In genomic region chr10:96270564-96270963, GRCh38 we compare ENCODE assay signal across 14 cellular contexts. TPM values are rescaled to one million over a fixed set of nuclear protein-coding genes. Genes with fewer than 3 reads are reported as not detected.
A peak's percentile ranks its signal among the peaks of the same experiment; 100 is the strongest.
DNase-seq lines count a peak whose midpoint lies in the region; ATAC-seq and TF ChIP-seq lines count a peak whose summit lies in the region.
"Had no signal": no experiment of that assay in that cellular context is flagged by ENCODE, and none has a peak within 500 bp of the region (broad histone marks: within the 10 kb centered on the region; RNA-seq: fewer than 3 reads in every experiment).

No MANE protein-coding gene starts in this region.

- DNase-seq in activated T-cell treated with anti-CD3 and anti-CD28 coated beads, Interleukin-2, amount 50 U/mL, for 4 hours: no peak
- DNase-seq in activated T-cell treated with anti-CD3 and anti-CD28 coated beads, Interleukin-2, amount 50 U/mL, for 48 hours: no peak
- DNase-seq in breast epithelium (ENCODE audit: low spot score in 2 of 2): no peak
- no peak for DNase-seq in upper lobe of left lung
- DNase-seq in activated T-helper 2 cell treated with anti-CD3 and anti-CD28 coated beads, Interferon-gamma antibody, Interleukin-2, Interleukin-4, amounts not matched to agents 10 μg/mL and 5 μg/mL and 100 μg/mL, durations not matched to agents 14 hours and 24 hours and 36 hours (ENCODE audit: low spot score): no peak
- no peak for DNase-seq in stimulated activated naive CD4-positive, alpha-beta T cell treated with Interleukin-2 at 50 U/mL for 16 hours (lab: John Stamatoyannopoulos, UW)
- no peak for DNase-seq in glutamatergic neuron
- DNase-seq: NCI-H526 treated with DMSO at 0.1 percent for 48 hours had no signal

- 68 to 70% methylated on average over 2 of the region's 2 CpGs for WGBS in upper lobe of left lung, 2 donors

- H3K9me3 ChIP-seq in breast epithelium: no peaks in the 10 kb centered on the region
- H3K9me3 ChIP-seq in mucosa of stomach (ENCODE audit: control insufficient read depth, low read length): no peaks in the 10 kb centered on the region
- no peaks in the 10 kb centered on the region for H3K9me3 ChIP-seq in upper lobe of left lung

- peak overlapping the region; percentile 59 to 77 for H3K27ac ChIP-seq in breast epithelium
- H3K27ac ChIP-seq in upper lobe of left lung: peak overlapping the region; percentile 64 to 83 (median 75)

- no peak for TF ChIP-seq EP300 in upper lobe of left lung (IDR thresholded peaks at IDR 0.05)

- H3K9ac ChIP-seq in mucosa of stomach (ENCODE audit: low read length): peak overlapping the region; percentile 85

- TF ChIP-seq POLR2A in breast epithelium (IDR thresholded peaks at IDR 0.05): no peak
- no peak for TF ChIP-seq POLR2A in upper lobe of left lung (IDR thresholded peaks at IDR 0.05)

- peak overlapping the region; percentile 51 for H3K4me3 Mint-ChIP-seq in activated T-cell treated with anti-CD3 and anti-CD28 coated beads, Interleukin-2, amount 50 U/mL, for 4 hours
- no peak overlapping the region for H3K4me3 Mint-ChIP-seq in activated T-helper 2 cell treated with anti-CD3 and anti-CD28 coated beads, Interferon-gamma antibody, Interleukin-2, Interleukin-4, amounts not matched to agents 10 μg/mL and 5 μg/mL and 100 μg/mL, durations not matched to agents 14 hours and 24 hours and 36 hours (ENCODE audit: low read depth)
- no peak overlapping the region for H3K4me3 Mint-ChIP-seq in glutamatergic neuron (ENCODE audit: unreplicated experiment)

- H3K27me3 ChIP-seq in breast epithelium: no peaks in the 10 kb centered on the region
- H3K27me3 ChIP-seq in mucosa of stomach (ENCODE audit: control insufficient read depth, insufficient read depth, low read length): no peaks in the 10 kb centered on the region
- H3K27me3 ChIP-seq in upper lobe of left lung: no peaks in the 10 kb centered on the region

- TF ChIP-seq CTCF in breast epithelium (IDR thresholded peaks at IDR 0.05) (no peak), upper lobe of left lung (IDR thresholded peaks at IDR 0.05) (no peak), glutamatergic neuron (IDR thresholded peaks at IDR 0.05; ENCODE audit: partially characterized antibody, unreplicated experiment) (no peak)

- H3K4me3 ChIP-seq in breast epithelium (peak overlapping the region in 2 of 3 donors; percentile 33 to 50), mucosa of stomach (ENCODE audit: low read length) (peak overlapping the region; percentile 53), upper lobe of left lung (peak overlapping the region in 3 of 4 donors; percentile 20 to 35 (median 27))

- H3K36me3 Mint-ChIP-seq in activated T-cell treated with anti-CD3 and anti-CD28 coated beads, Interleukin-2, amount 50 U/mL, for 4 hours (ENCODE audit: insufficient read depth): no peaks in the 10 kb centered on the region
- H3K36me3 Mint-ChIP-seq in activated T-helper 2 cell treated with anti-CD3 and anti-CD28 coated beads, Interferon-gamma antibody, Interleukin-2, Interleukin-4, amounts not matched to agents 10 μg/mL and 5 μg/mL and 100 μg/mL, durations not matched to agents 14 hours and 24 hours and 36 hours (ENCODE audit: low read depth): no peaks in the 10 kb centered on the region
- H3K36me3 Mint-ChIP-seq in glutamatergic neuron (ENCODE audit: unreplicated experiment): no peaks in the 10 kb centered on the region
- H3K36me3 Mint-ChIP-seq: activated naive CD4-positive, alpha-beta T cell treated with anti-CD3 and anti-CD28 coated beads, Interleukin-2, amount 50 U/mL, for 72 hours had no signal

- ATAC-seq in activated T-cell treated with anti-CD3 and anti-CD28 coated beads, Interleukin-2, amount 50 U/mL, for 4 hours: no peak
- ATAC-seq in upper lobe of left lung (ENCODE audit: low FRiP score in 2 of 2): peak in 1 of 2 donors; percentile 54
- ATAC-seq: activated naive CD4-positive, alpha-beta T cell treated with anti-CD3 and anti-CD28 coated beads, Interleukin-2, amount 50 U/mL, for 72 hours had no signal

- H3K4me1 ChIP-seq in breast epithelium (peaks cover 0 to 8% of the 10 kb centered on the region in 2 donors), mucosa of stomach (ENCODE audit: control insufficient read depth, insufficient read depth, low read length) (peaks cover 40% of the 10 kb centered on the region), upper lobe of left lung (peaks cover 7 to 28% (median 16%) of the 10 kb centered on the region in 4 donors)

- no peak overlapping the region for H3K27ac Mint-ChIP-seq in activated T-helper 2 cell treated with anti-CD3 and anti-CD28 coated beads, Interferon-gamma antibody, Interleukin-2, Interleukin-4, amounts not matched to agents 10 μg/mL and 5 μg/mL and 100 μg/mL, durations not matched to agents 14 hours and 24 hours and 36 hours
- no peak overlapping the region for H3K27ac Mint-ChIP-seq in glutamatergic neuron (ENCODE audit: unreplicated experiment)
- H3K27ac Mint-ChIP-seq: activated naive CD4-positive, alpha-beta T cell treated with anti-CD3 and anti-CD28 coated beads, Interleukin-2, amount 50 U/mL, for 72 hours had no signal

- H3K9me3 Mint-ChIP-seq in activated T-cell treated with anti-CD3 and anti-CD28 coated beads, Interleukin-2, amount 50 U/mL, for 4 hours: no peaks in the 10 kb centered on the region
- H3K9me3 Mint-ChIP-seq in activated T-helper 2 cell treated with anti-CD3 and anti-CD28 coated beads, Interferon-gamma antibody, Interleukin-2, Interleukin-4, amounts not matched to agents 10 μg/mL and 5 μg/mL and 100 μg/mL, durations not matched to agents 14 hours and 24 hours and 36 hours: no peaks in the 10 kb centered on the region
- no peaks in the 10 kb centered on the region for H3K9me3 Mint-ChIP-seq in glutamatergic neuron (ENCODE audit: unreplicated experiment)
- H3K9me3 Mint-ChIP-seq: activated naive CD4-positive, alpha-beta T cell treated with anti-CD3 and anti-CD28 coated beads, Interleukin-2, amount 50 U/mL, for 72 hours had no signal

- no peaks in the 10 kb centered on the region for H3K36me3 ChIP-seq in breast epithelium
- no peaks in the 10 kb centered on the region for H3K36me3 ChIP-seq in mucosa of stomach (ENCODE audit: control insufficient read depth, insufficient read depth, low read length)
- H3K36me3 ChIP-seq in upper lobe of left lung: no peaks in the 10 kb centered on the region

- intact Hi-C loops in breast epithelium (cut with DNase I; ENCODE audit: low total_unique reads): no loop called here
- intact Hi-C loops in activated T-helper 2 cell treated with anti-CD3 and anti-CD28 coated beads, Interferon-gamma antibody, Interleukin-2, Interleukin-4, amounts not matched to agents 10 μg/mL and 5 μg/mL and 100 μg/mL, durations not matched to agents 14 hours and 24 hours and 36 hours (cut with micrococcal nuclease): no loop called here

- peaks cover 3% of the 10 kb centered on the region for H3K4me1 Mint-ChIP-seq in activated T-cell treated with anti-CD3 and anti-CD28 coated beads, Interleukin-2, amount 50 U/mL, for 4 hours (ENCODE audit: low read depth)
- H3K4me1 Mint-ChIP-seq in activated T-helper 2 cell treated with anti-CD3 and anti-CD28 coated beads, Interferon-gamma antibody, Interleukin-2, Interleukin-4, amounts not matched to agents 10 μg/mL and 5 μg/mL and 100 μg/mL, durations not matched to agents 14 hours and 24 hours and 36 hours (ENCODE audit: low read depth): no peaks in the 10 kb centered on the region
- H3K4me1 Mint-ChIP-seq in glutamatergic neuron (ENCODE audit: low read depth, unreplicated experiment): peaks cover 6% of the 10 kb centered on the region

- peaks cover 14% of the 10 kb centered on the region for H3K27me3 Mint-ChIP-seq in activated T-cell treated with anti-CD3 and anti-CD28 coated beads, Interleukin-2, amount 50 U/mL, for 4 hours (ENCODE audit: low read depth)
- H3K27me3 Mint-ChIP-seq in activated T-helper 2 cell treated with anti-CD3 and anti-CD28 coated beads, Interferon-gamma antibody, Interleukin-2, Interleukin-4, amounts not matched to agents 10 μg/mL and 5 μg/mL and 100 μg/mL, durations not matched to agents 14 hours and 24 hours and 36 hours (ENCODE audit: low read depth): peaks cover 16% of the 10 kb centered on the region
- H3K27me3 Mint-ChIP-seq in glutamatergic neuron (ENCODE audit: unreplicated experiment): peaks cover 2% of the 10 kb centered on the region

RNA-seq across cellular contexts. Expression of gene BLNK, which starts 0.8 kb away (rescaled TPM):
- total RNA-seq in activated T-cell treated with anti-CD3 and anti-CD28 coated beads, Interleukin-2, amount 50 U/mL, for 4 hours: under 1 TPM in 2 of 3 donors, not detected in 1; 0.13 to 0.95 TPM
- total RNA-seq in breast epithelium: 10 to 100 TPM in 2 of 3 donors, 1 to 10 TPM in 1; 2.9 to 16.0 (median 13.4) TPM
- total RNA-seq in upper lobe of left lung: 10 to 100 TPM in 4 of 6 donors, 1 to 10 TPM in 2; 7.0 to 17.8 (median 10.8) TPM
- not detected in 2 replicates for total RNA-seq in activated T-helper 2 cell treated with anti-CD3 and anti-CD28 coated beads, Interferon-gamma antibody, Interleukin-2, Interleukin-4, amounts not matched to agents 10 μg/mL and 5 μg/mL and 100 μg/mL, durations not matched to agents 14 hours and 24 hours and 36 hours
- not detected for total RNA-seq in glutamatergic neuron (ENCODE audit: unreplicated experiment)
- total RNA-seq: activated CD8-positive, alpha-beta memory T cell treated with anti-CD3 and anti-CD28 coated beads for 36 hours; activated naive CD4-positive, alpha-beta T cell treated with anti-CD3 and anti-CD28 coated beads, Interleukin-2, amount 50 U/mL, for 72 hours; chondrocyte; pulmonary artery endothelial cell had no signal

RNA-seq across cellular contexts. Expression of gene DNTT, which starts 33.7 kb away (rescaled TPM):
- not detected for total RNA-seq in activated T-cell treated with anti-CD3 and anti-CD28 coated beads, Interleukin-2, amount 50 U/mL, for 4 hours
- not detected for total RNA-seq in breast epithelium
- not detected for total RNA-seq in upper lobe of left lung
- not detected in 2 replicates for total RNA-seq in activated T-helper 2 cell treated with anti-CD3 and anti-CD28 coated beads, Interferon-gamma antibody, Interleukin-2, Interleukin-4, amounts not matched to agents 10 μg/mL and 5 μg/mL and 100 μg/mL, durations not matched to agents 14 hours and 24 hours and 36 hours
- total RNA-seq in glutamatergic neuron (ENCODE audit: unreplicated experiment): not detected
- total RNA-seq: activated CD8-positive, alpha-beta memory T cell treated with anti-CD3 and anti-CD28 coated beads for 36 hours; chondrocyte; pulmonary artery endothelial cell; Right ventricle myocardium inferior had no signal
